1 cellular context compared by ENCODE assay signal in genomic region chr4:1008840-1009646, GRCh38.
TF ChIP-seq lines count a peak whose summit lies in the region.

No MANE protein-coding gene starts in this region.

TF ChIP-seq in HepG2, 621 proteins besides CTCF, POLR2A, EP300 and RAD21 (continued from another document):
- TF ChIP-seq ARID4A (CRISPR knock-in tag; IDR thresholded peaks at IDR 0.05; ENCODE audit: borderline replicate concordance) (peak; percentile 24; the same call in 1 of the 2 replicates), SALL1 (CRISPR knock-in tag; IDR thresholded peaks at IDR 0.05) (peak; percentile 15; the same call in 1 of the 2 replicates), FOSL2 (CRISPR knock-in tag; IDR thresholded peaks at IDR 0.05) (no peak), PAWR (CRISPR knock-in tag; IDR thresholded peaks at IDR 0.05; ENCODE audit: borderline replicate concordance) (no peak), DMTF1 (CRISPR knock-in tag; IDR thresholded peaks at IDR 0.05) (no peak), THAP9 (CRISPR knock-in tag; IDR thresholded peaks at IDR 0.05; ENCODE audit: borderline replicate concordance) (0 out of 2 replicates have a peak, but pooled peaks have one; percentile 23), YY1 (IDR thresholded peaks at IDR 0.05; ENCODE audit: insufficient read depth, insufficient replicate concordance, low read depth, low read length) (no peak), HMGXB3 (CRISPR knock-in tag; IDR thresholded peaks at IDR 0.05; ENCODE audit: borderline replicate concordance) (no peak), ZNF558 (CRISPR knock-in tag; IDR thresholded peaks at IDR 0.05; ENCODE audit: borderline replicate concordance) (0 out of 2 replicates have a peak, but pooled peaks have one; percentile 42)
